14 cellular contexts compared by ENCODE assay signal in genomic region chr7:1861799-1862458, GRCh38.
"Had no signal": no experiment of that assay in that cellular context is flagged by ENCODE, and none has a peak within 500 bp of the region (broad histone marks: within the 10 kb centered on the region; RNA-seq: fewer than 3 reads in every experiment).

No MANE protein-coding gene starts in this region.

- H3K4me1 ChIP-seq: lower lobe of right lung, pancreas had no signal

- H3K4me3 Mint-ChIP-seq: activated B cell treated with CpG ODN at 0.5 μM for 24 hours; activated naive CD8-positive, alpha-beta T cell treated with anti-CD3 and anti-CD28 coated beads for 36 hours; central memory CD8-positive, alpha-beta T cell; dendritic cell treated with granulocyte-macrophage colony-stimulating factor and Interleukin-4, amounts not matched to agents 40 ng/mL and 50 ng/mL, for 4 days had no signal

- H3K27me3 ChIP-seq: brain microvascular endothelial cell, pancreas had no signal

- H3K9me3 ChIP-seq: lower lobe of right lung, pancreas had no signal

- H3K36me3 ChIP-seq: brain microvascular endothelial cell, lower lobe of right lung, pancreas had no signal

- H3K9me3 Mint-ChIP-seq: activated B cell treated with CpG ODN at 0.5 μM for 24 hours; activated naive CD8-positive, alpha-beta T cell treated with anti-CD3 and anti-CD28 coated beads for 36 hours; central memory CD8-positive, alpha-beta T cell; dendritic cell treated with granulocyte-macrophage colony-stimulating factor and Interleukin-4, amounts not matched to agents 40 ng/mL and 50 ng/mL, for 4 days had no signal

- H3K27me3 Mint-ChIP-seq: activated B cell treated with CpG ODN at 0.5 μM for 24 hours; activated naive CD8-positive, alpha-beta T cell treated with anti-CD3 and anti-CD28 coated beads for 36 hours; central memory CD8-positive, alpha-beta T cell; dendritic cell treated with granulocyte-macrophage colony-stimulating factor and Interleukin-4, amounts not matched to agents 40 ng/mL and 50 ng/mL, for 4 days had no signal

- DNase-seq: activated B cell treated with CpG ODN at 0.5 μM for 24 hours; activated CD4-positive, alpha-beta T cell treated with anti-CD3 and anti-CD28 coated beads for 48 hours; activated gamma-delta T cell treated with Interleukin-2 at 50 U/mL for 16 hours; activated naive CD8-positive, alpha-beta T cell treated with anti-CD3 and anti-CD28 coated beads for 36 hours; brain microvascular endothelial cell; hypothalamus; lower lobe of right lung; midbrain; stimulated activated CD4-positive, alpha-beta T cell treated with anti-CD3 and anti-CD28 coated beads, Interleukin-12 subunit alpha, Interleukin-12 subunit beta, amount 100 ng/mL, for 4 hours; stimulated activated CD4-positive, alpha-beta T cell treated with anti-CD3 and anti-CD28 coated beads, Interleukin-2, amount 100 ng/mL, for 24 hours; SW 1271 had no signal

- H3K36me3 Mint-ChIP-seq: activated naive CD8-positive, alpha-beta T cell treated with anti-CD3 and anti-CD28 coated beads for 36 hours had no signal

- H3K27ac ChIP-seq: brain microvascular endothelial cell, lower lobe of right lung, pancreas had no signal

- H3K4me3 ChIP-seq: lower lobe of right lung, pancreas had no signal

- H3K27ac Mint-ChIP-seq: activated B cell treated with CpG ODN at 0.5 μM for 24 hours; activated naive CD8-positive, alpha-beta T cell treated with anti-CD3 and anti-CD28 coated beads for 36 hours; dendritic cell treated with granulocyte-macrophage colony-stimulating factor and Interleukin-4, amounts not matched to agents 40 ng/mL and 50 ng/mL, for 4 days had no signal
